20 cellular contexts compared by ENCODE assay signal in genomic region chr3:109132801-109133473, GRCh38. TPM values are rescaled to one million over a fixed set of nuclear protein-coding genes. Genes with fewer than 3 reads are reported as not detected.
DNase-seq lines count a peak whose midpoint lies in the region; ATAC-seq and TF ChIP-seq lines count a peak whose summit lies in the region.
"Had no signal": no experiment of that assay in that cellular context is flagged by ENCODE, and none has a peak within 500 bp of the region (broad histone marks: within the 10 kb centered on the region; RNA-seq: fewer than 3 reads in every experiment).

No MANE protein-coding gene starts in this region.

- peak; percentile 83 for ATAC-seq in left lobe of liver
- ATAC-seq in esophagus mucosa, result no peak
- ATAC-seq: activated CD8-positive, alpha-beta T cell treated with anti-CD3 and anti-CD28 coated beads, Interleukin-2, amount 10 ng/mL, durations not matched to agents 7 days and 5 days; HCT116 had no signal

- DNase-seq in A172 (ENCODE audit: low spot score) (peak; percentile 85), M059J (ENCODE audit: low read depth) (peak; percentile 81), astrocyte of the spinal cord (ENCODE audit: low read depth, low spot score) (peak; percentile 76), left lobe of liver (ENCODE audit: low spot score) (peak; percentile 77), cerebellum (ENCODE audit: low spot score) (no peak), inferior parietal cortex (ENCODE audit: extremely low spot score) (no peak), hypothalamus (lab: John Stamatoyannopoulos, UW) (no peak)
- DNase-seq: activated B cell treated with CpG ODN at 0.5 μM for 24 hours; activated CD8-positive, alpha-beta T cell treated with anti-CD3 and anti-CD28 coated beads, Interleukin-2, amount 10 ng/mL, durations not matched to agents 7 days and 5 days; cortex of kidney; NCI-H446; SHP77 treated with DMSO at 0.1 percent for 48 hours; stimulated activated CD4-positive, alpha-beta T cell treated with anti-CD3 and anti-CD28 coated beads, Interleukin-15, amount 100 ng/mL, for 24 hours; stimulated activated naive CD4-positive, alpha-beta T cell treated with Interleukin-2 at 50 U/mL for 16 hours had no signal

- no peak for TF ChIP-seq CTCF in astrocyte of the spinal cord (IDR thresholded peaks at IDR 0.05; ENCODE audit: low read depth, low read length)

- in situ Hi-C loops in astrocyte of the spinal cord (cut with HindIII; ENCODE audit: low sequenced_read_pairs), result no loop called here

- H3K4me3 ChIP-seq in astrocyte of the spinal cord (ENCODE audit: low read depth, low read length), result no peak overlapping the region

RNA-seq across cellular contexts. Expression of gene C3orf85, which starts 3.6 kb away (rescaled TPM):
- total RNA-seq in A172 (2014; rRNA removed; shearing (Covaris generic)), result not detected in 2 replicates
- not detected in 2 replicates for total RNA-seq in M059J (2014; rRNA removed; shearing (Covaris generic))
- total RNA-seq in left lobe of liver, result 11.4 TPM
- total RNA-seq in cerebellum, result not detected
- total RNA-seq in esophagus mucosa, result not detected
- total RNA-seq: activated B cell treated with CpG ODN at 0.5 μM for 24 hours; activated CD8-positive, alpha-beta T cell treated with anti-CD3 and anti-CD28 coated beads, Interleukin-2, amount 10 ng/mL, durations not matched to agents 7 days and 5 days; activated T-helper 1 cell treated with anti-CD3 and anti-CD28 coated beads, Interleukin-12 subunit alpha, Interleukin-12 subunit beta, Interleukin-2, Interleukin-4 antibody, amounts not matched to agents 30 ng/mL and 10 ng/mL and 1 ng/mL, durations not matched to agents 14 hours and 24 hours and 36 hours; endothelial cell of umbilical vein; glomerular endothelial cell; urinary bladder had no signal

RNA-seq across cellular contexts. Expression of gene MORC1, which starts 15.0 kb away (rescaled TPM):
- total RNA-seq in A172 (2014; rRNA removed; shearing (Covaris generic)), result not detected in 2 replicates
- total RNA-seq in M059J (2014; rRNA removed; shearing (Covaris generic)), result 0.02 TPM in 1 of 2 replicates, not detected in the other
- 0.10 TPM for total RNA-seq in left lobe of liver
- 0.36 TPM for total RNA-seq in cerebellum
- total RNA-seq in esophagus mucosa, result not detected
- total RNA-seq: activated B cell treated with CpG ODN at 0.5 μM for 24 hours; activated CD8-positive, alpha-beta T cell treated with anti-CD3 and anti-CD28 coated beads, Interleukin-2, amount 10 ng/mL, durations not matched to agents 7 days and 5 days; activated T-helper 1 cell treated with anti-CD3 and anti-CD28 coated beads, Interleukin-12 subunit alpha, Interleukin-12 subunit beta, Interleukin-2, Interleukin-4 antibody, amounts not matched to agents 30 ng/mL and 10 ng/mL and 1 ng/mL, durations not matched to agents 14 hours and 24 hours and 36 hours; endothelial cell of umbilical vein; glomerular endothelial cell had no signal

Comparison
In these comparisons a context has a peak if more than half of its experiments do, and no peak if none do; other contexts are left out.
1. DNase-seq: peak in A172 (single experiment), M059J (single experiment), astrocyte of the spinal cord (single experiment) and left lobe of liver (single experiment); none in cerebellum (single experiment), inferior parietal cortex (single experiment) and hypothalamus (0 of 51).
2. RNA of gene C3orf85, which starts 3.6 kb away (total RNA-seq): 11.4 TPM in left lobe of liver (single experiment); not detected in A172, not detected in M059J, not detected in cerebellum (single experiment) and not detected in esophagus mucosa (single experiment); every median in the first group is over 10 times any median in the second.